Comparison of ENCODE assay signal across 8 cellular contexts in genomic region chr12:118060301-118061010, GRCh38. TPM values are rescaled to one million over a fixed set of nuclear protein-coding genes. Genes with fewer than 3 reads are reported as not detected.
DNase-seq lines count a peak whose midpoint lies in the region; ATAC-seq and TF ChIP-seq lines count a peak whose summit lies in the region.

No MANE protein-coding gene starts in this region.

- intact Hi-C loops in right cardiac atrium (cut with DNase I): no loop called here

- H3K27me3 ChIP-seq in HAP-1 (ENCODE audit: low read depth): no peaks in the 10 kb centered on the region
- no peaks in the 10 kb centered on the region for H3K27me3 ChIP-seq in right cardiac atrium (ENCODE audit: control insufficient read depth, insufficient read depth)

- peaks cover 17% of the 10 kb centered on the region for H3K4me1 ChIP-seq in HAP-1
- H3K4me1 ChIP-seq in right cardiac atrium (ENCODE audit: control insufficient read depth, insufficient read depth, low read length): no peaks in the 10 kb centered on the region

- H3K27me3 Mint-ChIP-seq in progenitor cell of endocrine pancreas: no peaks in the 10 kb centered on the region

- H3K9me3 ChIP-seq in HAP-1 (no peaks in the 10 kb centered on the region), right cardiac atrium (ENCODE audit: control insufficient read depth, low read length) (no peaks in the 10 kb centered on the region)

- peak; percentile 67 for DNase-seq in COLO668 (lab: John Stamatoyannopoulos, UW; ENCODE audit: unreplicated experiment)
- DNase-seq in HAP-1 (ENCODE audit: low spot score in 2 of 2): peak in 1 of 2 experiments; percentile 41
- peak; percentile 63 for DNase-seq in OCI-M1 (lab: John Stamatoyannopoulos, UW)
- DNase-seq in amygdala (lab: John Stamatoyannopoulos, UW): peak in 39 of 56 donors; percentile 3 to 76 (median 46)
- peak; percentile 55 to 82 (median 78) for DNase-seq in right cardiac atrium
- DNase-seq in progenitor cell of endocrine pancreas (ENCODE audit: low spot score, unreplicated experiment): peak; percentile 20
- no peak for DNase-seq in HuH-7.5 (ENCODE audit: low spot score)

- no peaks in the 10 kb centered on the region for H3K9me3 Mint-ChIP-seq in progenitor cell of endocrine pancreas (ENCODE audit: low read depth)

- peak overlapping the region; percentile 99 for H3K27ac ChIP-seq in right cardiac atrium (ENCODE audit: low read length)

- H3K36me3 Mint-ChIP-seq in progenitor cell of endocrine pancreas (ENCODE audit: insufficient read depth): peaks cover 1% of the 10 kb centered on the region

- H3K4me1 Mint-ChIP-seq in progenitor cell of endocrine pancreas (ENCODE audit: low read depth): peaks cover 30% of the 10 kb centered on the region

- TF ChIP-seq CTCF in progenitor cell of endocrine pancreas (IDR thresholded peaks at IDR 0.05; ENCODE audit: unreplicated experiment): no peak

- 1% methylated on average over 46 of the region's 46 CpGs for WGBS in right cardiac atrium

- H3K36me3 ChIP-seq in HAP-1 (replicated peaks): no peaks in the 10 kb centered on the region; the same call in 1 of the 2 replicates

- ATAC-seq in right cardiac atrium (peak; percentile 38 to 47), GM19467 (IDR thresholded peaks at IDR 0.05; ENCODE audit: unreplicated experiment) (no peak)

- peak overlapping the region; percentile 82 for H3K4me3 Mint-ChIP-seq in progenitor cell of endocrine pancreas (ENCODE audit: low read depth)

- H3K27ac Mint-ChIP-seq in progenitor cell of endocrine pancreas: peak overlapping the region; percentile 89

- H3K4me3 ChIP-seq in HAP-1 (peak overlapping the region; percentile 57), right cardiac atrium (ENCODE audit: low read length) (peak overlapping the region; percentile 100)

- in situ Hi-C loops in HAP-1 (cut with MboI; ENCODE audit: low sequenced_read_pairs): no loop called here

RNA-seq across cellular contexts. Expression of gene WSB2, which starts 0.5 kb away (rescaled TPM):
- total RNA-seq in right cardiac atrium (10 to 100 TPM; 71.9 to 79.2 (median 72.8) TPM), progenitor cell of endocrine pancreas (45.9 and 46.9 TPM in 2 replicates)
- 40.6 TPM for polyA plus RNA-seq in right cardiac atrium

RNA-seq across cellular contexts. Expression of gene VSIG10, which starts 43.4 kb away (rescaled TPM):
- total RNA-seq in right cardiac atrium (10 to 100 TPM in 3 of 4 donors, 1 to 10 TPM in 1; 6.3 to 14.7 (median 14.3) TPM), progenitor cell of endocrine pancreas (31.5 and 33.8 TPM in 2 replicates)
- 9.1 TPM for polyA plus RNA-seq in right cardiac atrium

RNA-seq across cellular contexts. Expression of gene RFC5, which starts 44.0 kb away (rescaled TPM):
- 1 to 10 TPM; 4.3 to 7.9 (median 6.4) TPM for total RNA-seq in right cardiac atrium
- 4.3 TPM for polyA plus RNA-seq in right cardiac atrium
- 35.8 and 37.4 TPM in 2 replicates for total RNA-seq in progenitor cell of endocrine pancreas
